In the genomic region with DNA sequence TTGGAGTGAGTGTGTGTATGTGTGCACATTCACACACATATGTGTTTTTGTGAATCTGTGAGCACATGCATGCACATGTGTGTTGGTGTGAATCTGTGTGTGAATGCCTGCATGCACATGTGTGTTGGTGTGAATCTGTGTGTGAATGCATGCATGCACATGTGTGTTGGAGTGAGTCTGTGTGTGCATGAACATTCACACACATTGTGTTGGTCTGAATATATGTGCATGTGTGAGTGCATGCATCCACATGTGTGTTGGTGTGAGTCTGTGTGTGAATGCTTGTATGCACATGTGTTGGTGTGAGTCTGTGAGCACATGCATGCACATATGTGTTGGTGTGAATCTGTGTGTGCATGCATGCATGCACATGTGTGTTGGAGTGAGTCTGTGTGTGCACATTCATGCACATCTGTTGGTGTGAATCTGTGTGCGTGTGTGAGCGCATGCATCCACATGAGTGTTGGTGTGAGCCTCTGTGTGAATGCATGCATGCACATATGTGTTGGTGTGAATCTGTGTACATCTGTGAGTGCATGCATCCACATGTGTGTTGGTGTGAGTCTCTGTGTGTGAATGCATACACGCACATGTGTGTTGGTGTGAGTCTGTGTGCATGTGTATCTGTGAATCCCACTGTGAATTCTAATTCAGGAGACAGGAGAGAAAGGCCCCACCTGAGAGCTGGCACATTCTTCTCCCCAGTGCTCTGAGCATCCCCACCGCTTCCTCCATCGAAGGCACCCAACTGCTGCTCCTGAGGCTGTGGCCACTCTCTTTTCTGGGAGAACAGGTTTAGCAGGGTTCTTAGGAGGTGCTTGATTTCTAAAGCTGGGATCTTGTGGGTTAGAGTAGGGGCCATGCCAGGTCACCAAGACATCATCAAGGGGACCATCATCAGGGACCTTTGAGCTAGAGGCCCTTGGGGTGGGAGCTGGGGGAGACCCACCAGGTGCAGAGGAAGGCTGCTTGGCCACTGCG, we compare ENCODE assay signal across 17 cellular contexts.
DNase-seq lines count a peak whose midpoint lies in the region; ATAC-seq, FAIRE-seq and TF ChIP-seq lines count a peak whose summit lies in the region.
"Had no signal": no experiment of that assay in that cellular context is flagged by ENCODE, and none has a peak within 500 bp of the region (broad histone marks: within the 10 kb centered on the region; RNA-seq: fewer than 3 reads in every experiment).

No MANE protein-coding gene starts in this region.

- H3K4me2 ChIP-seq in BLaER1 treated with 17β-estradiol and CSF1 and Interleukin-3, amounts not matched to agents 10 nM and 100 nM = peak overlapping the region in 9 of 11 experiments; percentile 27 to 86 (median 72); a peak in 16 of 22 replicates
- no peak overlapping the region for H3K4me2 ChIP-seq in PC-3 (ENCODE audit: low read length)
- H3K4me2 ChIP-seq: PC-9 had no signal

- H3K9me2 ChIP-seq in PC-3 (replicated peaks; ENCODE audit: low read length) = no peaks in the 10 kb centered on the region

- peaks cover 0 to 15% (median 6%) of the 10 kb centered on the region in 11 experiments; a peak in 9 of 22 replicates for H4K20me1 ChIP-seq in BLaER1 treated with 17β-estradiol and CSF1 and Interleukin-3, amounts not matched to agents 10 nM and 100 nM
- no peaks in the 10 kb centered on the region for H4K20me1 ChIP-seq in PC-3 (ENCODE audit: low read length)

- peak; percentile 20; the same call in 1 of the 2 replicates for ATAC-seq in PC-3
- no peak for ATAC-seq in lung (ENCODE audit: insufficient read depth, low FRiP score)
- ATAC-seq: CD8-positive, alpha-beta T cell; SK-N-SH treated with all-trans-retinoic acid at 6 μM for 48 hours had no signal

- H3F3A ChIP-seq in PC-3 (ENCODE audit: low read length, unreplicated experiment) = no peaks in the 10 kb centered on the region

- H3K9me3 ChIP-seq in BLaER1 treated with 17β-estradiol and CSF1 and Interleukin-3, amounts not matched to agents 10 nM and 100 nM (replicated peaks in 1 of 11) = peaks cover 6 to 21% (median 13%) of the 10 kb centered on the region in 11 experiments
- H3K9me3 ChIP-seq in PC-3 (ENCODE audit: low read length) = 0 out of 2 replicates have a peak, but pooled peaks cover 4% of the 10 kb centered on the region
- peaks cover 0 to 5% of the 10 kb centered on the region in 2 donors for H3K9me3 ChIP-seq in lung (ENCODE audit: control insufficient read depth in 2 of 2, insufficient read depth in 1 of 2, low read length in 1 of 2)
- H3K9me3 ChIP-seq in SJCRH30 (replicated peaks) = no peaks in the 10 kb centered on the region
- no peaks in the 10 kb centered on the region for H3K9me3 ChIP-seq in small intestine (ENCODE audit: control insufficient read depth, low read depth)

- POLR2A ChIA-PET in PC-3 (lab: Charles Lee; ENCODE audit: unreplicated experiment) = no interaction called here

- no peak for TF ChIP-seq CTCF in Calu3 (IDR thresholded peaks at IDR 0.05; ENCODE audit: unreplicated experiment)
- TF ChIP-seq CTCF in PC-3 (conservative IDR thresholded peaks at IDR 0.05; ENCODE audit: low read depth, low read length) = no peak
- no peak for TF ChIP-seq CTCF in lung (IDR thresholded peaks at IDR 0.05; ENCODE audit: control extremely low read depth, extremely low read depth)

- H3K27ac ChIP-seq in BLaER1 treated with 17β-estradiol and CSF1 and Interleukin-3, amounts not matched to agents 10 nM and 100 nM = no peak overlapping the region
- H3K27ac ChIP-seq in PC-3 (ENCODE audit: low read length) (no peak overlapping the region), lung (ENCODE audit: low read depth in 1 of 2, low read length in 1 of 2) (no peak overlapping the region), SJCRH30 (no peak overlapping the region), small intestine (ENCODE audit: low read depth in 1 of 2, low read length in 1 of 2) (no peak overlapping the region)
- H3K27ac ChIP-seq: HL-60, PC-9 had no signal

- CTCF ChIA-PET in Calu3 (lab: Charles Lee) (no interaction called here), PC-3 (lab: Charles Lee) (no interaction called here)

- H3K27me3 ChIP-seq in BLaER1 treated with 17β-estradiol and CSF1 and Interleukin-3, amounts not matched to agents 10 nM and 100 nM = peaks cover 0 to 8% (median 5%) of the 10 kb centered on the region in 11 experiments; a peak in 9 of 22 replicates
- H3K27me3 ChIP-seq in PC-3 (ENCODE audit: low read length) (peaks cover 82% of the 10 kb centered on the region), lung (ENCODE audit: control insufficient read depth, insufficient read depth) (no peaks in the 10 kb centered on the region), SJCRH30 (no peaks in the 10 kb centered on the region), small intestine (ENCODE audit: control insufficient read depth in 2 of 2, insufficient read depth in 2 of 2, low read length in 2 of 2) (no peaks in the 10 kb centered on the region)

- H3K9ac ChIP-seq in BLaER1 treated with 17β-estradiol and CSF1 and Interleukin-3, amounts not matched to agents 10 nM and 100 nM = no peak overlapping the region
- H3K9ac ChIP-seq in PC-3 (ENCODE audit: low read length) = no peak overlapping the region

- H3K27me3 Mint-ChIP-seq in Calu3 (ENCODE audit: unreplicated experiment) = peaks cover 14% of the 10 kb centered on the region

- DNase-seq in Calu3 (peak; percentile 61), PC-3 (peak; percentile 52), lung (ENCODE audit: low spot score) (peak; percentile 46), GM19239 (ENCODE audit: insufficient read length, low spot score) (no peak), SJCRH30 (no peak), small intestine (no peak)
- DNase-seq: CD8-positive, alpha-beta T cell; HCEC 1CT; NCI-H187; NCI-H2171; NCI-H510A; NCI-H82; PC-9; T-helper 1 cell had no signal

- H3K4me3 ChIP-seq in BLaER1 treated with 17β-estradiol and CSF1 and Interleukin-3, amounts not matched to agents 10 nM and 100 nM = no peak overlapping the region
- H3K4me3 ChIP-seq in PC-3 (ENCODE audit: low read length) (no peak overlapping the region), lung (no peak overlapping the region), SJCRH30 (no peak overlapping the region), small intestine (ENCODE audit: low read depth in 1 of 2, low read length in 2 of 2) (no peak overlapping the region)
- H3K4me3 ChIP-seq: PC-9 had no signal

- no peaks in the 10 kb centered on the region for H3K79me2 ChIP-seq in PC-3 (ENCODE audit: low read length)

- peak overlapping the region; percentile 14 for H3K4me3 Mint-ChIP-seq in Calu3 (ENCODE audit: low read depth, unreplicated experiment)
- H3K4me3 Mint-ChIP-seq: CD8-positive, alpha-beta T cell had no signal

- intact Hi-C loops in Calu3 (cut with micrococcal nuclease; ENCODE audit: unreplicated experiment) = no loop called here
- intact Hi-C loops in PC-3 (cut with micrococcal nuclease) = no loop called here

- FAIRE-seq in GM19239 (lab: Jason Lieb, UNC) (no peak), small intestine (lab: Jason Lieb, UNC) (no peak)

- H3K36me3 Mint-ChIP-seq in Calu3 (ENCODE audit: insufficient read depth, unreplicated experiment) = no peaks in the 10 kb centered on the region
- H3K36me3 Mint-ChIP-seq: CD8-positive, alpha-beta T cell had no signal

- no TSS peak for BruUV-seq in Calu3 (replicated peaks; lab: Mats Ljungman, UMichigan)
- BruUV-seq in PC-3 (replicated peaks; lab: Mats Ljungman, UMichigan) = no TSS peak

- peaks cover 8% of the 10 kb centered on the region for H3K4me1 Mint-ChIP-seq in Calu3 (ENCODE audit: low read depth, unreplicated experiment)

- no peaks in the 10 kb centered on the region for H3K36me3 ChIP-seq in BLaER1 treated with 17β-estradiol and CSF1 and Interleukin-3, amounts not matched to agents 10 nM and 100 nM
- H3K36me3 ChIP-seq in PC-3 (ENCODE audit: low read depth, low read length) = no peaks in the 10 kb centered on the region
- H3K36me3 ChIP-seq in lung (ENCODE audit: control insufficient read depth in 2 of 2, insufficient read depth in 2 of 2, low read length in 2 of 2) = no peaks in the 10 kb centered on the region
- H3K36me3 ChIP-seq in SJCRH30 = no peaks in the 10 kb centered on the region
- no peaks in the 10 kb centered on the region for H3K36me3 ChIP-seq in small intestine (ENCODE audit: control insufficient read depth in 2 of 2, insufficient read depth in 2 of 2, low read length in 2 of 2)

- 80 to 93% methylated on average over 6 of the region's 6 CpGs for WGBS in lung, 2 donors
- WGBS in small intestine, 3 donors = 84 to 92% (median 84%) methylated on average over 6 of the region's 6 CpGs

- H2AFZ ChIP-seq in PC-3 (ENCODE audit: low read length) = no peak overlapping the region
- H2AFZ ChIP-seq: PC-9 had no signal

- peaks cover 0 to 36% (median 28%) of the 10 kb centered on the region in 10 experiments; a peak in 18 of 20 replicates for H3K4me1 ChIP-seq in BLaER1 treated with 17β-estradiol and CSF1 and Interleukin-3, amounts not matched to agents 10 nM and 100 nM
- H3K4me1 ChIP-seq in PC-3 (ENCODE audit: insufficient read depth, low read length) (no peaks in the 10 kb centered on the region), lung (ENCODE audit: control insufficient read depth in 2 of 2, insufficient read depth in 2 of 2, low read length in 2 of 2) (peaks cover 0 to 9% of the 10 kb centered on the region in 2 donors), SJCRH30 (no peaks in the 10 kb centered on the region), small intestine (ENCODE audit: control insufficient read depth in 2 of 2, insufficient read depth in 1 of 2, low read depth in 1 of 2, low read length in 1 of 2) (no peaks in the 10 kb centered on the region)

- no peaks in the 10 kb centered on the region for H3K9me3 Mint-ChIP-seq in Calu3 (ENCODE audit: low read depth, unreplicated experiment)
- H3K9me3 Mint-ChIP-seq: CD8-positive, alpha-beta T cell had no signal

- no peak overlapping the region for H3K27ac Mint-ChIP-seq in Calu3 (ENCODE audit: unreplicated experiment)
- H3K27ac Mint-ChIP-seq: CD8-positive, alpha-beta T cell had no signal

Comparison
In these comparisons a context has a peak if more than half of its experiments do, and no peak if none do; other contexts are left out.
1. DNase-seq: peak in Calu3 (single experiment), PC-3 (single experiment) and lung (single experiment); none in GM19239 (single experiment), SJCRH30 (0 of 2) and small intestine (single experiment).